Comparison of ENCODE assay signal across 28 cellular contexts in the genomic region with DNA sequence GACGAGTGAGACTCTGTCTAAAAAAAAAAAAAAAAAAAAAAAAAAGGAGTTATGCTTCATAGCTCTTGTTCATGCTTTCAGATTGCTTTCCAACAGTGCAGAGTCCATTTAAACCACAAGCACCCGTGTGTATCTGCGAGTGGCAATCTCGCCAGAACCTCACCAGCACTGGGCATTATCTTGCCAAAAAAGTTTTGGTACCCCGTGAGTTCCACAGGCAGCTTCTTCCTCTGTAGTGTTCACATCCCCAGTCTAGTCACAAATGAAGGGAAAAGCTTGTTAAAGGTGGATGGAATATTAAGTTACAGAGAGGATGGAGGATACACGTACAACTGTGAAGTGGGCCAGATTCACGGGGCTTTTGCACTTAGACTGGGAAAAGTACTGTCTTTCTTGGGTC.
"Had no signal": no experiment of that assay in that cellular context is flagged by ENCODE, and none has a peak within 500 bp of the region (broad histone marks: within the 10 kb centered on the region; RNA-seq: fewer than 3 reads in every experiment).

No MANE protein-coding gene starts in this region.

- H3K4me2 ChIP-seq: SK-N-SH had no signal

- H3K36me3 ChIP-seq: adrenal gland, Peyer's patch, SJSA1 had no signal

- H3K9ac ChIP-seq: SK-N-SH had no signal

- H3K9me2 ChIP-seq: SK-N-SH had no signal

- DNase-seq: activated CD4-positive, alpha-beta T cell treated with anti-CD3 and anti-CD28 coated beads, Interleukin-2, amount 10 ng/mL, durations not matched to agents 24 days and 14 days; activated CD4-positive, alpha-beta T cell treated with anti-CD3 and anti-CD28 coated beads, Interleukin-2, amount 50 U/mL, for 4 hours; activated CD8-positive, alpha-beta memory T cell treated with anti-CD3 and anti-CD28 coated beads, Interleukin-2, amount 50 U/mL, for 4 hours; activated gamma-delta T cell treated with Interleukin-2 at 50 U/mL for 16 hours; activated naive CD4-positive, alpha-beta T cell treated with anti-CD3 and anti-CD28 coated beads for 36 hours; activated T-cell treated with anti-CD3 and anti-CD28 coated beads for 4 hours; activated T-cell treated with anti-CD3 and anti-CD28 coated beads, Interleukin-2, amount 50 U/mL, for 4 hours; caudate nucleus; NCI-H1105; NCI-H1417 treated with DMSO at 0.1 percent for 48 hours; NCI-H1930; NCI-H2081 treated with DMSO at 0.1 percent for 48 hours; NCI-H2171; NCI-H510A; NCI-H526; NCI-H748 treated with DMSO at 0.1 percent for 48 hours; NK-92 treated with Interleukin-12 subunit alpha and Interleukin-12 subunit beta, amount 100 ng/mL, for 24 hours; PC-3; Peyer's patch; RPMI8226; SHP77 treated with DMSO at 0.1 percent for 48 hours; SK-N-SH had no signal

- H3K27ac ChIP-seq: adrenal gland, Peyer's patch, SJSA1 had no signal

- H3K4me3 ChIP-seq: adrenal gland, Peyer's patch, SJSA1 had no signal

- H3K27me3 ChIP-seq: adrenal gland, Peyer's patch, SJSA1 had no signal

- H3K9me3 ChIP-seq: adrenal gland, Peyer's patch, SJSA1, SK-N-SH had no signal

- ATAC-seq: activated naive CD4-positive, alpha-beta T cell treated with anti-CD3 and anti-CD28 coated beads, Interleukin-2, amount 50 U/mL, for 72 hours; activated T-cell treated with anti-CD3 and anti-CD28 coated beads, Interleukin-2, amount 50 U/mL, for 4 hours; PC-3 had no signal

- FAIRE-seq: astrocyte, bronchial epithelial cell, TTC549 had no signal
